ENCODE assay signal across 8 cellular contexts in genomic region chr3:48430359-48431101, GRCh38. TPM values are rescaled to one million over a fixed set of nuclear protein-coding genes. Genes with fewer than 3 reads are reported as not detected.
A peak's percentile ranks its signal among the peaks of the same experiment; 100 is the strongest.
DNase-seq lines count a peak whose midpoint lies in the region; ATAC-seq and FAIRE-seq lines count a peak whose summit lies in the region.

No MANE protein-coding gene starts in this region.

- peak overlapping the region; percentile 6 for H3K27ac Mint-ChIP-seq in activated naive CD8-positive, alpha-beta T cell
- H3K27ac Mint-ChIP-seq in immature natural killer cell = peak overlapping the region in 4 of 6 donors; percentile 24 to 83 (median 37)
- H3K27ac Mint-ChIP-seq in stimulated activated effector memory CD8-positive, alpha-beta T cell treated with anti-CD3 and anti-CD28 coated beads, Interleukin-12 subunit alpha, Interleukin-12 subunit beta, amount 100 ng/mL, for 72 hours = peak overlapping the region; percentile 72

- H3K36me3 Mint-ChIP-seq in activated naive CD8-positive, alpha-beta T cell = no peaks in the 10 kb centered on the region
- H3K36me3 Mint-ChIP-seq in immature natural killer cell = peaks cover 0 to 7% (median 0%) of the 10 kb centered on the region in 3 donors
- peaks cover 5% of the 10 kb centered on the region for H3K36me3 Mint-ChIP-seq in stimulated activated effector memory CD8-positive, alpha-beta T cell treated with anti-CD3 and anti-CD28 coated beads, Interleukin-12 subunit alpha, Interleukin-12 subunit beta, amount 100 ng/mL, for 72 hours

- no peaks in the 10 kb centered on the region for H3K9me3 Mint-ChIP-seq in activated naive CD8-positive, alpha-beta T cell (ENCODE audit: low read depth)
- no peaks in the 10 kb centered on the region for H3K9me3 Mint-ChIP-seq in immature natural killer cell
- H3K9me3 Mint-ChIP-seq in stimulated activated effector memory CD8-positive, alpha-beta T cell treated with anti-CD3 and anti-CD28 coated beads, Interleukin-12 subunit alpha, Interleukin-12 subunit beta, amount 100 ng/mL, for 72 hours = no peaks in the 10 kb centered on the region

- peak overlapping the region; percentile 29; the same call in 1 of the 2 replicates for H3K9ac ChIP-seq in HUES48 (ENCODE audit: low read depth, low read length)

- peaks cover 20% of the 10 kb centered on the region for H3K4me1 ChIP-seq in HUES48 (ENCODE audit: control insufficient read depth, insufficient read depth, low read length)

- no peaks in the 10 kb centered on the region for H3K9me3 ChIP-seq in HUES48 (ENCODE audit: control insufficient read depth, insufficient read depth, low read length)

- peaks cover 35% of the 10 kb centered on the region for H3K36me3 ChIP-seq in HUES48 (ENCODE audit: control insufficient read depth, insufficient read depth, low read length)

- peaks cover 16% of the 10 kb centered on the region for H3K4me1 Mint-ChIP-seq in activated naive CD8-positive, alpha-beta T cell (ENCODE audit: low read depth)
- H3K4me1 Mint-ChIP-seq in immature natural killer cell = peaks cover 13 to 24% of the 10 kb centered on the region in 2 donors
- H3K4me1 Mint-ChIP-seq in stimulated activated effector memory CD8-positive, alpha-beta T cell treated with anti-CD3 and anti-CD28 coated beads, Interleukin-12 subunit alpha, Interleukin-12 subunit beta, amount 100 ng/mL, for 72 hours = peaks cover 23% of the 10 kb centered on the region

- no peaks in the 10 kb centered on the region for H3K27me3 ChIP-seq in HUES48 (ENCODE audit: control insufficient read depth, insufficient read depth, low read length)

- ATAC-seq in stimulated activated effector memory CD8-positive, alpha-beta T cell treated with anti-CD3 and anti-CD28 coated beads, Interleukin-12 subunit alpha, Interleukin-12 subunit beta, amount 100 ng/mL, for 72 hours = no peak
- no peak for ATAC-seq in GM19351 (IDR thresholded peaks at IDR 0.05; ENCODE audit: unreplicated experiment)

- H3K27me3 Mint-ChIP-seq in activated naive CD8-positive, alpha-beta T cell = no peaks in the 10 kb centered on the region
- H3K27me3 Mint-ChIP-seq in immature natural killer cell (ENCODE audit: low read depth in 3 of 3) = peaks cover 2 to 4% (median 3%) of the 10 kb centered on the region in 3 donors

- peak overlapping the region; percentile 85 for H3K4me3 Mint-ChIP-seq in activated naive CD8-positive, alpha-beta T cell
- peak overlapping the region; percentile 63 to 83 (median 76) for H3K4me3 Mint-ChIP-seq in immature natural killer cell
- peak overlapping the region; percentile 79 for H3K4me3 Mint-ChIP-seq in stimulated activated effector memory CD8-positive, alpha-beta T cell treated with anti-CD3 and anti-CD28 coated beads, Interleukin-12 subunit alpha, Interleukin-12 subunit beta, amount 100 ng/mL, for 72 hours

- peak overlapping the region; percentile 87 for H3K4me3 ChIP-seq in HUES48 (ENCODE audit: low read depth, low read length)

- H3K27ac ChIP-seq in HUES48 (ENCODE audit: low read depth, low read length) = peak overlapping the region; percentile 94

- DNase-seq in immature natural killer cell (no peak), NOMO-1 treated with dmso at 0.1 percent for 144 hours (lab: John Stamatoyannopoulos, UW; ENCODE audit: unreplicated experiment) (no peak), RCC 7860 (ENCODE audit: low spot score) (no peak)
- DNase-seq in stimulated activated effector memory CD8-positive, alpha-beta T cell treated with anti-CD3 and anti-CD28 coated beads, Interleukin-12 subunit alpha, Interleukin-12 subunit beta, amount 100 ng/mL, for 72 hours (ENCODE audit: low spot score in 2 of 2) = no peak
- no peak for DNase-seq in effector CD4-positive, alpha-beta T cell

- no peak for FAIRE-seq in RCC 7860 (lab: Jason Lieb, UNC)

RNA-seq across cellular contexts. Expression of gene PLXNB1, which starts 0.6 kb away (rescaled TPM):
- under 1 TPM in 2 of 3 donors, not detected in 1; 0.11 to 0.19 TPM for polyA plus RNA-seq in immature natural killer cell

RNA-seq across cellular contexts. Expression of gene CCDC51, which starts 9.4 kb away (rescaled TPM):
- 10 to 100 TPM; 10.2 to 16.3 (median 10.6) TPM for polyA plus RNA-seq in immature natural killer cell

RNA-seq across cellular contexts. Expression of gene TMA7, which starts 9.5 kb away (rescaled TPM):
- 1,000 to 10,000 TPM in 1 of 3 donors, 100 to 1,000 TPM in 2; 593 to 1,259 (median 677) TPM for polyA plus RNA-seq in immature natural killer cell

RNA-seq across cellular contexts. Expression of gene ATRIP, which starts 16.0 kb away (rescaled TPM):
- polyA plus RNA-seq in immature natural killer cell = 10 to 100 TPM in 1 of 3 donors, 1 to 10 TPM in 2; 6.4 to 12.6 (median 6.6) TPM

RNA-seq across cellular contexts. Expression of gene FBXW12, which starts 58.5 kb away (rescaled TPM):
- polyA plus RNA-seq in immature natural killer cell = not detected

Comparison
In these comparisons a context has a peak if more than half of its experiments do, and no peak if none do; other contexts are left out.
1. H3K27ac Mint-ChIP-seq: peak in every context shown above with its lines; median percentile 72 in stimulated activated effector memory CD8-positive, alpha-beta T cell treated with anti-CD3 and anti-CD28 coated beads, Interleukin-12 subunit alpha, Interleukin-12 subunit beta, amount 100 ng/mL, for 72 hours; 37 in immature natural killer cell; 6 in activated naive CD8-positive, alpha-beta T cell.